In the genomic region with DNA sequence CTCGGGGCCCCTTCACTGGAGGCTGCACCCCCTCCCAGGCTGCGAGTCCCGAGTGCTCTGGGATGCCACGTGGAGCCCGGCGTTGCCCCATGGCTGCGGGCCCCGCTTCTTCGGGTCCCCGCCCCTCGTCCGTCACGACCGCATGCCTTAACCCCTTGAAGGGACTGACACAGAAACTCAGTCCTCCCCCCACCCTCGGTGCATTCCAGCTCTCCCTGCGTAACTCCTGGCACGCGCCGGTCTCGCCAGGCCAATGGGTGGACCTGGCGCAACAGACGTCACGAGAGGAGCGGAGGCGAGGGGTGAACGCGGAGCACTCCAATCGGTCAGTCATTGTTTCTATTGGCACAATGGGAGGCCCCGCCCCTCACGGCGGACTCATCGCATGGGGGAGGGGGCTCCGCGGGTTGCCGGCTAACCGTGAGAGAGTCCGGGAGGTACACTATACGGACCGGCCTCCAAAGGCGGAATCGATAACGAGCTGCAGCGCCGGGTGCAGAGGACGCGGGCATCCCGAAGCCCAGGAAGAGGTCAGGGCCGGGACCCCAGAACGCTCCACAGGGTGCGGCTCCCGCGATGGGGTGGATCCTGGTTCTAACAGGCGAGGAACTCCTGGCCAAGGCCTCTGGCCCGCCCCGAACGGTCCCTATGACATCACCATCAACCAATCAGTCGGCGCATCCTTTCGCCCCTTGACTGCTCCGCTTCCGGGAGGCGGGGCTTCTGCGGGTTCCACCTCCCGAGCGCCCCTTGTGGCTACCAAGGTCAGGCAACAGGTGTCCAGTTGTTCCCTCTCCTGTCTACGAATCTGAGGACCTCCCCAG, we compare ENCODE assay signal across 8 cellular contexts. TPM values are rescaled to one million over a fixed set of nuclear protein-coding genes. Genes with fewer than 3 reads are reported as not detected.
DNase-seq lines count a peak whose midpoint lies in the region; ATAC-seq and TF ChIP-seq lines count a peak whose summit lies in the region.

No MANE protein-coding gene starts in this region.

- H3K4me1 Mint-ChIP-seq in CD8-positive, alpha-beta memory T cell = peaks cover 15 to 31% (median 16%) of the 10 kb centered on the region in 3 donors
- peaks cover 7% of the 10 kb centered on the region for H3K4me1 Mint-ChIP-seq in endothelial cell (ENCODE audit: unreplicated experiment)

- WGBS in mesodermal cell (ENCODE audit: insufficient coverage in 2 of 2), 2 experiments = 0% methylated on average over 62 to 65 of the region's 66 CpGs

- H3K27ac Mint-ChIP-seq in CD8-positive, alpha-beta memory T cell = peak overlapping the region in 2 of 8 donors; percentile 53 to 87
- peak overlapping the region; percentile 95 for H3K27ac Mint-ChIP-seq in endothelial cell (ENCODE audit: unreplicated experiment)

- H3K36me3 ChIP-seq in CD8-positive, alpha-beta memory T cell (ENCODE audit: insufficient read depth, low read length) = no peaks in the 10 kb centered on the region
- peaks cover 34% of the 10 kb centered on the region for H3K36me3 ChIP-seq in mesodermal cell (ENCODE audit: control insufficient read depth, insufficient read depth, low read length)

- peak overlapping the region; percentile 73 for H3K27ac ChIP-seq in CD8-positive, alpha-beta memory T cell (ENCODE audit: low read depth, low read length)
- peak overlapping the region; percentile 73 for H3K27ac ChIP-seq in HL-60 (replicated peaks)
- peak overlapping the region; percentile 99 for H3K27ac ChIP-seq in mesodermal cell (ENCODE audit: low read depth, low read length, severe bottlenecking)

- peaks cover 14% of the 10 kb centered on the region for H3K27me3 ChIP-seq in CD8-positive, alpha-beta memory T cell (ENCODE audit: insufficient read depth, low read length, poor library complexity, severe bottlenecking)
- H3K27me3 ChIP-seq in HL-60 (ENCODE audit: insufficient read depth, poor library complexity, severe bottlenecking) = peaks cover 3% of the 10 kb centered on the region

- peaks cover 8 to 22% of the 10 kb centered on the region in 2 donors for H3K27me3 Mint-ChIP-seq in CD8-positive, alpha-beta memory T cell
- peaks cover 8% of the 10 kb centered on the region for H3K27me3 Mint-ChIP-seq in endothelial cell (ENCODE audit: unreplicated experiment)

- no peaks in the 10 kb centered on the region for H3K9me3 ChIP-seq in CD8-positive, alpha-beta memory T cell (ENCODE audit: low read length)
- H3K9me3 ChIP-seq in mesodermal cell (ENCODE audit: control insufficient read depth, low read length) = no peaks in the 10 kb centered on the region

- peak; percentile 69 to 89 (median 86) for DNase-seq in CD8-positive, alpha-beta memory T cell
- DNase-seq in HL-60 (ENCODE audit: low read depth in 1 of 2, low spot score in 1 of 2) (peak; percentile 98), NOMO-1 treated with dmso at 0.1 percent for 144 hours (lab: John Stamatoyannopoulos, UW; ENCODE audit: unreplicated experiment) (peak; percentile 82), endothelial cell (ENCODE audit: low spot score) (peak; percentile 97)
- DNase-seq in activated CD8-positive, alpha-beta memory T cell treated with anti-CD3 and anti-CD28 coated beads, Interleukin-2, amount 50 U/mL, for 4 hours = peak; percentile 76
- DNase-seq in stimulated activated CD8-positive, alpha-beta memory T cell treated with anti-CD3 and anti-CD28 coated beads, Interleukin-15, amount 100 ng/mL, for 24 hours (ENCODE audit: low read depth) = peak; percentile 67

- CTCF ChIA-PET in CD8-positive, alpha-beta memory T cell (lab: Charles Lee) = interaction anchor here (0.6 to 1.2 kb wide), 3 partner anchors 21 to 56 kb away, joined by 3 to 5 read pairs (median 3); a partner anchor contains a TSS

- peaks cover 0 to 1% (median 0%) of the 10 kb centered on the region in 3 donors for H3K36me3 Mint-ChIP-seq in CD8-positive, alpha-beta memory T cell
- peaks cover 7% of the 10 kb centered on the region for H3K36me3 Mint-ChIP-seq in endothelial cell (ENCODE audit: low read depth, unreplicated experiment)

- POLR2A ChIA-PET in CD8-positive, alpha-beta memory T cell (lab: Charles Lee) = no interaction called here

- peak; percentile 76 for TF ChIP-seq CTCF in HL-60 (IDR thresholded peaks at IDR 0.05; ENCODE audit: insufficient read depth, low read length)
- TF ChIP-seq CTCF in endothelial cell (IDR thresholded peaks at IDR 0.05; ENCODE audit: unreplicated experiment) = peak; percentile 94

- ATAC-seq in GM19455 (IDR thresholded peaks at IDR 0.05; ENCODE audit: unreplicated experiment) = peak; percentile 87

- peak overlapping the region; percentile 74 for H3K4me3 ChIP-seq in CD8-positive, alpha-beta memory T cell (ENCODE audit: low read length)
- H3K4me3 ChIP-seq in HL-60 (replicated peaks; ENCODE audit: insufficient read depth, low read length) = peak overlapping the region; percentile 50
- peak overlapping the region; percentile 64 for H3K4me3 ChIP-seq in mesodermal cell (ENCODE audit: extremely low read depth, insufficient read depth, low read length, poor library complexity, severe bottlenecking)

- peaks cover 26% of the 10 kb centered on the region for H3K4me1 ChIP-seq in CD8-positive, alpha-beta memory T cell (ENCODE audit: insufficient read depth, low read length)
- H3K4me1 ChIP-seq in mesodermal cell (ENCODE audit: control insufficient read depth, insufficient read depth, low read length, poor library complexity, severe bottlenecking) = peaks cover 6% of the 10 kb centered on the region

- peak overlapping the region; percentile 76 to 90 (median 78) for H3K4me3 Mint-ChIP-seq in CD8-positive, alpha-beta memory T cell
- H3K4me3 Mint-ChIP-seq in endothelial cell (ENCODE audit: unreplicated experiment) = peak overlapping the region; percentile 96

- H3K9me3 Mint-ChIP-seq in CD8-positive, alpha-beta memory T cell = peaks cover 0 to 1% (median 0%) of the 10 kb centered on the region in 5 donors
- H3K9me3 Mint-ChIP-seq in endothelial cell (ENCODE audit: unreplicated experiment) = no peaks in the 10 kb centered on the region

RNA-seq across cellular contexts. Expression of a gene that starts 1.0 kb away (rescaled TPM):
- total RNA-seq in CD8-positive, alpha-beta memory T cell = 10 to 100 TPM; 19.3 TPM
- polyA plus RNA-seq in CD8-positive, alpha-beta memory T cell = 0.41 TPM
- total RNA-seq in endothelial cell (ENCODE audit: unreplicated experiment) = 7.6 TPM
- 21.2 TPM for polyA plus RNA-seq in mesodermal cell (2013, experiment 1 of 2)
- 14.6 TPM for polyA plus RNA-seq in mesodermal cell (2013, experiment 2 of 2)

RNA-seq across cellular contexts. Expression of a gene that starts 22.0 kb away (rescaled TPM):
- 10 to 100 TPM; 29.2 to 30.2 TPM for total RNA-seq in CD8-positive, alpha-beta memory T cell
- polyA plus RNA-seq in CD8-positive, alpha-beta memory T cell = 11.0 TPM
- 34.1 TPM for total RNA-seq in endothelial cell (ENCODE audit: unreplicated experiment)
- 23.4 TPM for polyA plus RNA-seq in mesodermal cell (2013, experiment 1 of 2)
- 20.1 TPM for polyA plus RNA-seq in mesodermal cell (2013, experiment 2 of 2)

RNA-seq across cellular contexts. Expression of a gene that starts 28.4 kb away (rescaled TPM):
- total RNA-seq in CD8-positive, alpha-beta memory T cell = 10 to 100 TPM; 26.4 to 28.6 TPM
- polyA plus RNA-seq in CD8-positive, alpha-beta memory T cell = 4.9 TPM
- total RNA-seq in endothelial cell (ENCODE audit: unreplicated experiment) = 76.1 TPM
- polyA plus RNA-seq in mesodermal cell (2013, experiment 1 of 2) = 77.2 TPM
- polyA plus RNA-seq in mesodermal cell (2013, experiment 2 of 2) = 63.0 TPM

RNA-seq across cellular contexts. Expression of a gene that starts 42.1 kb away (rescaled TPM):
- not detected for total RNA-seq in CD8-positive, alpha-beta memory T cell
- not detected for polyA plus RNA-seq in CD8-positive, alpha-beta memory T cell
- total RNA-seq in endothelial cell (ENCODE audit: unreplicated experiment) = 0.44 TPM
- not detected for polyA plus RNA-seq in mesodermal cell (2013, experiment 1 of 2)
- polyA plus RNA-seq in mesodermal cell (2013, experiment 2 of 2) = not detected

RNA-seq across cellular contexts. Expression of a gene that starts 53.3 kb away (rescaled TPM):
- total RNA-seq in CD8-positive, alpha-beta memory T cell = 10 to 100 TPM; 43.9 to 47.1 TPM
- 50.5 TPM for polyA plus RNA-seq in CD8-positive, alpha-beta memory T cell
- 87.9 TPM for total RNA-seq in endothelial cell (ENCODE audit: unreplicated experiment)
- 155 TPM for polyA plus RNA-seq in mesodermal cell (2013, experiment 1 of 2)
- polyA plus RNA-seq in mesodermal cell (2013, experiment 2 of 2) = 132 TPM

Comparison
In these comparisons a context has a peak if more than half of its experiments do, and no peak if none do; other contexts are left out.
1. Peak in every context shown above with its lines: DNase-seq, ATAC-seq, H3K4me3 ChIP-seq and H3K27ac ChIP-seq.